Comparison of ENCODE assay signal across 20 cellular contexts in genomic region chr5:81286059-81286617, GRCh38. TPM values are rescaled to one million over a fixed set of nuclear protein-coding genes. Genes with fewer than 3 reads are reported as not detected.
"Had no signal": no experiment of that assay in that cellular context is flagged by ENCODE, and none has a peak within 500 bp of the region (broad histone marks: within the 10 kb centered on the region; RNA-seq: fewer than 3 reads in every experiment).

No MANE protein-coding gene starts in this region.

- H3K9me3 ChIP-seq: gastrocnemius medialis had no signal

- H3K4me1 Mint-ChIP-seq: nephron had no signal

- H3K4me3 Mint-ChIP-seq: activated naive CD4-positive, alpha-beta T cell treated with anti-CD3 and anti-CD28 coated beads for 36 hours; activated naive CD8-positive, alpha-beta T cell treated with anti-CD3 and anti-CD28 coated beads, Interleukin-2, amount 50 U/mL, for 24 hours; nephron had no signal

- H3K4me3 ChIP-seq: gastrocnemius medialis, heart left ventricle, left ventricle myocardium inferior had no signal

- ATAC-seq: activated CD4-positive, CD25-positive, alpha-beta regulatory T cell treated with anti-CD3 and anti-CD28 coated beads, Interleukin-2, amount 50 U/mL, for 24 hours; activated naive CD8-positive, alpha-beta T cell treated with anti-CD3 and anti-CD28 coated beads, Interleukin-2, amount 50 U/mL, for 24 hours; gastrocnemius medialis; heart left ventricle had no signal

- H3K4me1 ChIP-seq: gastrocnemius medialis, heart left ventricle, left ventricle myocardium inferior had no signal

- H3K27me3 Mint-ChIP-seq: activated naive CD8-positive, alpha-beta T cell treated with anti-CD3 and anti-CD28 coated beads, Interleukin-2, amount 50 U/mL, for 24 hours had no signal

- H3K27ac Mint-ChIP-seq: activated naive CD4-positive, alpha-beta T cell treated with anti-CD3 and anti-CD28 coated beads for 36 hours; activated naive CD8-positive, alpha-beta T cell treated with anti-CD3 and anti-CD28 coated beads, Interleukin-2, amount 50 U/mL, for 24 hours; nephron had no signal

- H3K27me3 ChIP-seq: gastrocnemius medialis, heart left ventricle had no signal

- H3K27ac ChIP-seq: epithelial cell of prostate, gastrocnemius medialis, heart left ventricle, left ventricle myocardium inferior had no signal

- DNase-seq: activated CD4-positive, alpha-beta T cell treated with anti-CD3 and anti-CD28 coated beads, Interleukin-2, amount 50 U/mL, for 1 hour; activated CD8-positive, alpha-beta memory T cell treated with anti-CD3 and anti-CD28 coated beads for 24 hours; activated naive CD4-positive, alpha-beta T cell treated with anti-CD3 and anti-CD28 coated beads for 36 hours; activated naive CD8-positive, alpha-beta T cell treated with anti-CD3 and anti-CD28 coated beads, Interleukin-2, amount 50 U/mL, for 24 hours; aorta; cerebellar nuclear complex; effector CD8-positive, alpha-beta T cell; gastrocnemius medialis; heart left ventricle; left ventricle myocardium inferior; occipital lobe; stimulated activated CD4-positive, alpha-beta T cell treated with anti-CD3 and anti-CD28 coated beads, Interleukin-15, amount 100 ng/mL, for 24 hours; stimulated activated CD4-positive, alpha-beta T cell treated with anti-CD3 and anti-CD28 coated beads, Interleukin-4, amount 100 ng/mL, for 24 hours; stimulated activated naive CD4-positive, alpha-beta T cell treated with Interleukin-2 at 50 U/mL for 16 hours; substantia nigra; T-helper 9 cell; trophoblast cell had no signal

RNA-seq across cellular contexts. Expression of gene CKMT2, which starts 53.0 kb away (rescaled TPM):
- total RNA-seq: activated naive CD4-positive, alpha-beta T cell treated with anti-CD3 and anti-CD28 coated beads for 36 hours had no signal
